ENCODE assay signal across 19 cellular contexts in genomic region chr2:128784626-128785306, GRCh38.
DNase-seq lines count a peak whose midpoint lies in the region; FAIRE-seq and TF ChIP-seq lines count a peak whose summit lies in the region.
"Had no signal": no experiment of that assay in that cellular context is flagged by ENCODE, and none has a peak within 500 bp of the region (broad histone marks: within the 10 kb centered on the region; RNA-seq: fewer than 3 reads in every experiment).

No MANE protein-coding gene starts in this region.

- H3K27me3 ChIP-seq in Peyer's patch: no peaks in the 10 kb centered on the region

- H3K27ac Mint-ChIP-seq in mesothelial cell of epicardium: peak overlapping the region; percentile 2
- H3K27ac Mint-ChIP-seq in CD14-positive monocyte: no peak overlapping the region
- H3K27ac Mint-ChIP-seq: CD4-positive, CD25-positive, alpha-beta regulatory T cell; GM23338 had no signal

- no peaks in the 10 kb centered on the region for H3K4me1 ChIP-seq in Peyer's patch
- H3K4me1 ChIP-seq: A549 had no signal

- peak; percentile 21 for DNase-seq in activated effector memory CD4-positive, alpha-beta T cell treated with anti-CD3 and anti-CD28 coated beads, Interleukin-2, amount 50 U/mL, for 16 hours
- no peak for DNase-seq in activated effector memory CD4-positive, alpha-beta T cell treated with Interleukin-2 at 50 U/mL for 16 hours
- peak; percentile 32 for DNase-seq in ecto neural progenitor cell (ENCODE audit: low spot score)
- no peak for DNase-seq in mesothelial cell of epicardium (ENCODE audit: low spot score in 2 of 2, unreplicated experiment in 2 of 2)
- no peak for DNase-seq in Peyer's patch
- DNase-seq in CD14-positive monocyte (ENCODE audit: low spot score): no peak
- no peak for DNase-seq in D721Med (ENCODE audit: insufficient read length, low spot score)
- DNase-seq: CD4-positive, CD25-positive, alpha-beta regulatory T cell; DMS79; NCI-H1092; NCI-H2227 treated with DMSO at 0.1 percent for 48 hours; NCI-H526; NK-92 treated with Interleukin-12 subunit alpha and Interleukin-12 subunit beta, amount 100 ng/mL, for 24 hours; OCI-M1 had no signal

- H3K9me3 Mint-ChIP-seq in mesothelial cell of epicardium: no peaks in the 10 kb centered on the region
- H3K9me3 Mint-ChIP-seq in CD14-positive monocyte: peaks cover 3 to 8% (median 5%) of the 10 kb centered on the region in 7 donors

- no peaks in the 10 kb centered on the region for H3K9me3 ChIP-seq in Peyer's patch
- H3K9me3 ChIP-seq: A549 had no signal

- H3K4me3 Mint-ChIP-seq in mesothelial cell of epicardium: no peak overlapping the region
- H3K4me3 Mint-ChIP-seq in CD14-positive monocyte: no peak overlapping the region
- H3K4me3 Mint-ChIP-seq: CD4-positive, CD25-positive, alpha-beta regulatory T cell; GM23338 had no signal

- H3K4me1 Mint-ChIP-seq in mesothelial cell of epicardium (peaks cover 26% of the 10 kb centered on the region), CD14-positive monocyte (no peaks in the 10 kb centered on the region)
- H3K4me1 Mint-ChIP-seq: CD4-positive, CD25-positive, alpha-beta regulatory T cell had no signal

- H3K27me3 Mint-ChIP-seq in mesothelial cell of epicardium (ENCODE audit: low read depth): no peaks in the 10 kb centered on the region
- peaks cover 0 to 5% (median 2%) of the 10 kb centered on the region in 3 donors for H3K27me3 Mint-ChIP-seq in CD14-positive monocyte (ENCODE audit: low read depth in 3 of 3)
- H3K27me3 Mint-ChIP-seq: CD4-positive, CD25-positive, alpha-beta regulatory T cell had no signal

- no peak for TF ChIP-seq CTCF in mesothelial cell of epicardium (IDR thresholded peaks at IDR 0.05; ENCODE audit: unreplicated experiment)
- TF ChIP-seq CTCF in Peyer's patch (IDR thresholded peaks at IDR 0.05): no peak
- no peak for TF ChIP-seq CTCF in CD14-positive monocyte (IDR thresholded peaks at IDR 0.05)
- TF ChIP-seq CTCF in D721Med (IDR thresholded peaks at IDR 0.05; ENCODE audit: insufficient read depth, missing control alignments): no peak

- H3K36me3 Mint-ChIP-seq in mesothelial cell of epicardium (no peaks in the 10 kb centered on the region), CD14-positive monocyte (no peaks in the 10 kb centered on the region)
- H3K36me3 Mint-ChIP-seq: CD4-positive, CD25-positive, alpha-beta regulatory T cell had no signal

- FAIRE-seq in D721Med (lab: Jason Lieb, UNC): no peak
- FAIRE-seq: A549, G401.6, GM12892 had no signal

- TF ChIP-seq POLR2A in Peyer's patch (IDR thresholded peaks at IDR 0.05): no peak

- no peak overlapping the region for H3K27ac ChIP-seq in Peyer's patch
- H3K27ac ChIP-seq: A549, KMS-11 had no signal

- no peaks in the 10 kb centered on the region for H3K36me3 ChIP-seq in Peyer's patch

- intact Hi-C loops in CD14-positive monocyte (cut with micrococcal nuclease): no loop called here

- H3K4me3 ChIP-seq in Peyer's patch: no peak overlapping the region
- H3K4me3 ChIP-seq: A549, GM23338 had no signal

Comparison
In these comparisons a context has a peak if more than half of its experiments do, and no peak if none do; other contexts are left out.
1. DNase-seq: peak in activated effector memory CD4-positive, alpha-beta T cell treated with anti-CD3 and anti-CD28 coated beads, Interleukin-2, amount 50 U/mL, for 16 hours (single experiment) and ecto neural progenitor cell (single experiment); none in activated effector memory CD4-positive, alpha-beta T cell treated with Interleukin-2 at 50 U/mL for 16 hours (single experiment), mesothelial cell of epicardium (0 of 2), Peyer's patch (0 of 3), CD14-positive monocyte (single experiment) and D721Med (single experiment).